8 cellular contexts compared by ENCODE assay signal in genomic region chr17:45270828-45271418, GRCh38. TPM values are rescaled to one million over a fixed set of nuclear protein-coding genes. Genes with fewer than 3 reads are reported as not detected.
DNase-seq lines count a peak whose midpoint lies in the region; ATAC-seq, FAIRE-seq and TF ChIP-seq lines count a peak whose summit lies in the region.
"Had no signal": no experiment of that assay in that cellular context is flagged by ENCODE, and none has a peak within 500 bp of the region (broad histone marks: within the 10 kb centered on the region; RNA-seq: fewer than 3 reads in every experiment).

No MANE protein-coding gene starts in this region.

- H3K4me3 Mint-ChIP-seq in T-helper 1 cell treated with Interleukin-12 subunit alpha and Interleukin-12 subunit beta and Interleukin-4 antibody, amounts not matched to agents 30 μg/mL and 1 μg/mL, for 36 hours = no peak overlapping the region
- H3K4me3 Mint-ChIP-seq in nephron = no peak overlapping the region

- TF ChIP-seq POLR2A in K562 (conservative IDR thresholded peaks at IDR 0.05) (no peak), sigmoid colon (IDR thresholded peaks at IDR 0.05) (no peak)

- H3K27ac ChIP-seq in GM23248 = no peak overlapping the region
- H3K27ac ChIP-seq in K562 (ENCODE audit: extremely low read depth, low read depth, low read length) = no peak overlapping the region
- no peak overlapping the region for H3K27ac ChIP-seq in sigmoid colon

- H3K79me2 ChIP-seq in GM23248 (ENCODE audit: insufficient read depth) = no peaks in the 10 kb centered on the region
- no peaks in the 10 kb centered on the region for H3K79me2 ChIP-seq in K562 (ENCODE audit: control insufficient read depth, insufficient read depth, low read length)

- H3K36me3 ChIP-seq in GM23248 (ENCODE audit: low read depth) (peaks cover 57% of the 10 kb centered on the region), K562 (ENCODE audit: control insufficient read depth, insufficient read depth, low read length) (peaks cover 72% of the 10 kb centered on the region), sigmoid colon (peaks cover 59 to 87% (median 82%) of the 10 kb centered on the region in 4 donors)

- H3K36me3 Mint-ChIP-seq in T-helper 1 cell treated with Interleukin-12 subunit alpha and Interleukin-12 subunit beta and Interleukin-4 antibody, amounts not matched to agents 30 μg/mL and 1 μg/mL, for 36 hours (ENCODE audit: low read depth) = peaks cover 41% of the 10 kb centered on the region
- H3K36me3 Mint-ChIP-seq in nephron (ENCODE audit: low read depth) = peaks cover 34% of the 10 kb centered on the region

- H3K4me1 Mint-ChIP-seq in T-helper 1 cell treated with Interleukin-12 subunit alpha and Interleukin-12 subunit beta and Interleukin-4 antibody, amounts not matched to agents 30 μg/mL and 1 μg/mL, for 36 hours (ENCODE audit: low read depth) = peaks cover 3% of the 10 kb centered on the region
- H3K4me1 Mint-ChIP-seq in nephron = peaks cover 10% of the 10 kb centered on the region

- POLR2A ChIA-PET in K562 (lab: Yijun Ruan, JAX) = interaction anchor here (0.6 to 1.2 kb wide), 3 partner anchors 118 to 203 kb away, joined by 3 to 4 read pairs (median 3); partner anchors contain the start of gene HEXIM1

- H3K9me3 Mint-ChIP-seq in T-helper 1 cell treated with Interleukin-12 subunit alpha and Interleukin-12 subunit beta and Interleukin-4 antibody, amounts not matched to agents 30 μg/mL and 1 μg/mL, for 36 hours = no peaks in the 10 kb centered on the region
- no peaks in the 10 kb centered on the region for H3K9me3 Mint-ChIP-seq in nephron

- CTCF ChIA-PET in K562 (lab: Yijun Ruan, JAX; ENCODE audit: low intra/inter-chr PET ratio) = interaction anchor here (0.6 to 2.7 kb wide), 5 partner anchors 52 to 136 kb away, joined by 3 to 20 read pairs (median 4); partner anchors contain the start of gene ACBD4

- H3K9me3 ChIP-seq in GM23248 (ENCODE audit: low read depth) = no peaks in the 10 kb centered on the region
- no peaks in the 10 kb centered on the region for H3K9me3 ChIP-seq in K562 (replicated peaks; ENCODE audit: control insufficient read depth, insufficient read depth, low read depth, low read length)
- no peaks in the 10 kb centered on the region for H3K9me3 ChIP-seq in sigmoid colon

- H3K4me2 ChIP-seq in GM23248 (ENCODE audit: unreplicated experiment) (no peak overlapping the region), K562 (ENCODE audit: insufficient read depth, low read length) (no peak overlapping the region)

- WGBS in GM23248 (ENCODE audit: low coverage in 1 of 2, low lambda C conversion rate in 2 of 2, missing lambda C conversion rate in 2 of 2), 2 experiments = 75 to 77% methylated on average over 13 of the region's 13 CpGs
- WGBS in K562 (ENCODE audit: insufficient coverage, low coverage, missing lambda C conversion rate) = 52% methylated on average over 13 of the region's 13 CpGs
- 81 to 82% methylated on average over 13 of the region's 13 CpGs for WGBS in sigmoid colon, 2 donors

- no peaks in the 10 kb centered on the region for H3K27me3 Mint-ChIP-seq in T-helper 1 cell treated with Interleukin-12 subunit alpha and Interleukin-12 subunit beta and Interleukin-4 antibody, amounts not matched to agents 30 μg/mL and 1 μg/mL, for 36 hours (ENCODE audit: low read depth)
- H3K27me3 Mint-ChIP-seq in nephron (ENCODE audit: low read depth) = no peaks in the 10 kb centered on the region

- peak overlapping the region; percentile 9 for H3K27ac Mint-ChIP-seq in T-helper 1 cell treated with Interleukin-12 subunit alpha and Interleukin-12 subunit beta and Interleukin-4 antibody, amounts not matched to agents 30 μg/mL and 1 μg/mL, for 36 hours
- H3K27ac Mint-ChIP-seq in nephron = no peak overlapping the region

- intact Hi-C loops in K562 (cut with micrococcal nuclease) = no loop called here
- intact Hi-C loops in sigmoid colon (cut with DNase I) = no loop called here

- no peaks in the 10 kb centered on the region for H4K20me1 ChIP-seq in GM23248 (ENCODE audit: insufficient read depth)
- 0 out of 2 replicates have a peak, but pooled peaks cover 3% of the 10 kb centered on the region for H4K20me1 ChIP-seq in K562 (replicated peaks; ENCODE audit: control insufficient read depth, insufficient read depth, low read length)

- no TSS peak for BruUV-seq in K562 (replicated peaks; lab: Mats Ljungman, UMichigan)

- no peaks in the 10 kb centered on the region for H3K9me2 ChIP-seq in GM23248 (ENCODE audit: insufficient read depth)

- DNase-seq in GM23248 (peak; percentile 28), K562 (ENCODE audit: extremely low read depth in 1 of 4, low spot score in 3 of 4) (peak; percentile 65 to 79 (median 75)), HT-29 (ENCODE audit: low spot score) (no peak), sigmoid colon (no peak)

- in situ Hi-C loops in GM23248 (cut with MboI) (loop anchor here (10.0 kb wide), 1 partner anchor 114 kb away; no protein-coding TSS in a partner anchor), K562 (cut with MboI) (no loop called here)

- TF ChIP-seq EP300 in K562 (IDR thresholded peaks at IDR 0.05; ENCODE audit: low read length) = no peak
- TF ChIP-seq EP300 in sigmoid colon (IDR thresholded peaks at IDR 0.05) = no peak

- TF ChIP-seq RAD21 in K562 (CRISPR knock-in tag; conservative IDR thresholded peaks at IDR 0.05 in 1 of 2, IDR thresholded peaks at IDR 0.05 in 1 of 2) = peak; percentile 51 to 77

- H3K4me3 ChIP-seq in GM23248 = no peak overlapping the region
- H3K4me3 ChIP-seq in K562 = no peak overlapping the region
- H3K4me3 ChIP-seq in sigmoid colon = no peak overlapping the region

- peaks cover 6% of the 10 kb centered on the region for H3K4me1 ChIP-seq in GM23248 (ENCODE audit: insufficient read depth)
- H3K4me1 ChIP-seq in K562 (replicated peaks in 1 of 2; ENCODE audit: control insufficient read depth in 2 of 2, insufficient read depth in 2 of 2, low read length in 2 of 2) = peaks cover 0 to 7% of the 10 kb centered on the region in 2 experiments; a peak in 1 of 5 replicates
- peaks cover 0 to 7% (median 3%) of the 10 kb centered on the region in 4 donors for H3K4me1 ChIP-seq in sigmoid colon

- ATAC-seq in K562 (peak; percentile 99), GM21360 (IDR thresholded peaks at IDR 0.05; ENCODE audit: unreplicated experiment) (no peak)

- TF ChIP-seq CTCF in K562 (IDR thresholded peaks at IDR 0.05 in 2 of 3, conservative IDR thresholded peaks at IDR 0.05 in 1 of 3; ENCODE audit: insufficient read depth in 2 of 3, low read depth in 1 of 3, low read length in 3 of 3) (peak; percentile 79 to 90 (median 90)), nephron (IDR thresholded peaks at IDR 0.05; ENCODE audit: unreplicated experiment in 3 of 3) (peak; percentile 26 to 43 (median 36)), sigmoid colon (IDR thresholded peaks at IDR 0.05) (peak in 2 of 4 experiments; percentile 16 to 39)

- no peak for FAIRE-seq in K562 (lab: Jason Lieb, UNC)

- no peaks in the 10 kb centered on the region for H3K9me1 ChIP-seq in K562 (ENCODE audit: control insufficient read depth, insufficient read depth, low read length)

- H2AFZ ChIP-seq in GM23248 (no peak overlapping the region), K562 (ENCODE audit: low read depth, low read length) (no peak overlapping the region)

- H3K9ac ChIP-seq in GM23248 (no peak overlapping the region), K562 (ENCODE audit: insufficient read depth in 1 of 2, low read depth in 2 of 2, low read length in 2 of 2) (peak overlapping the region in 1 of 2 experiments; percentile 64; a peak in 1 of 4 replicates)

- H3K27me3 ChIP-seq in GM23248 (replicated peaks; ENCODE audit: insufficient read depth) (no peaks in the 10 kb centered on the region), K562 (ENCODE audit: control insufficient read depth in 2 of 2, insufficient read depth in 2 of 2, low read length in 2 of 2) (no peaks in the 10 kb centered on the region), sigmoid colon (no peaks in the 10 kb centered on the region)

- H3F3A ChIP-seq in GM23248 (ENCODE audit: insufficient read depth) = peaks cover 18% of the 10 kb centered on the region

RNA-seq across cellular contexts. Expression of gene SPATA32, which starts 9.0 kb away (rescaled TPM):
- total RNA-seq in GM23248 (2014; rRNA removed; shearing (Covaris generic)) = not detected in 2 replicates
- not detected in 2 replicates for polyA plus RNA-seq in GM23248 (2016; fragmentation: Nextera tagmentation; extraction: Ambion mirVana)
- 0.30 and 0.49 TPM in 2 replicates for total RNA-seq in K562 (2011; cell fraction: chromatin; rRNA removed; ENCODE audit: low replicate concordance)
- 0.17 and 0.26 TPM in 2 replicates for total RNA-seq in K562 (2011; cell fraction: nucleolus; rRNA removed)
- 0.29 TPM in 1 of 2 replicates, not detected in the other for total RNA-seq in K562 (2011; cell fraction: nucleoplasm; rRNA removed)
- total RNA-seq in K562 (2014; rRNA removed) = not detected in 2 replicates
- not detected in 2 replicates for total RNA-seq in K562 (2014; rRNA removed; fragmentation: Illumina TruSeq; extraction: Trizol)
- total RNA-seq in K562 (2015; rRNA removed; fragmentation: Illumina TruSeq; extraction: Trizol) = not detected in 2 replicates
- total RNA-seq in K562 (2021) = not detected in 2 replicates
- not detected in 2 replicates for polyA plus RNA-seq in K562 (2011; rRNA removed)
- not detected in 2 replicates for polyA plus RNA-seq in K562 (2011; cell fraction: cytosol; rRNA removed)
- polyA plus RNA-seq in K562 (2011; cell fraction: nucleus; rRNA removed) = not detected in 2 replicates
- 0.18 and 0.30 TPM in 2 replicates for polyA plus RNA-seq in K562 (2012)
- polyA plus RNA-seq in K562 (2014; fragmentation: Illumina TruSeq; extraction: Trizol) = not detected in 2 replicates
- polyA plus RNA-seq in K562 (2014; fragmentation: Nextera tagmentation; extraction: Ambion mirVana) = under 1 TPM; 0.03 to 0.06 TPM
- not detected in 2 replicates for polyA plus RNA-seq in K562 (2014; rRNA removed)
- polyA minus RNA-seq in K562 (2011; rRNA and poly(A)+ RNA removed) = not detected in 2 replicates
- polyA minus RNA-seq in K562 (2011; cell fraction: cytosol; rRNA and poly(A)+ RNA removed) = not detected in 2 replicates
- polyA minus RNA-seq in K562 (2011; cell fraction: nucleus; rRNA and poly(A)+ RNA removed) = not detected in 2 replicates
- total RNA-seq in HT-29 (2014; rRNA removed; shearing (Covaris generic)) = not detected in 2 replicates
- total RNA-seq in sigmoid colon = not detected
- polyA plus RNA-seq in sigmoid colon = under 1 TPM in 1 of 3 donors, not detected in 2; 0.07 TPM
- total RNA-seq: skeletal muscle tissue had no signal

RNA-seq across cellular contexts. Expression of gene MAP3K14, which starts 45.9 kb away (rescaled TPM):
- total RNA-seq in GM23248 (2014; rRNA removed; shearing (Covaris generic)) = 3.0 and 4.2 TPM in 2 replicates
- polyA plus RNA-seq in GM23248 (2016; fragmentation: Nextera tagmentation; extraction: Ambion mirVana) = 2.7 and 3.4 TPM in 2 replicates
- 11.9 and 31.3 TPM in 2 replicates for total RNA-seq in K562 (2011; cell fraction: chromatin; rRNA removed; ENCODE audit: low replicate concordance)
- total RNA-seq in K562 (2011; cell fraction: nucleolus; rRNA removed) = 14.3 and 19.3 TPM in 2 replicates
- 11.7 and 12.4 TPM in 2 replicates for total RNA-seq in K562 (2011; cell fraction: nucleoplasm; rRNA removed)
- total RNA-seq in K562 (2014; rRNA removed) = 2.9 and 4.8 TPM in 2 replicates
- total RNA-seq in K562 (2014; rRNA removed; fragmentation: Illumina TruSeq; extraction: Trizol) = 0.99 and 1.8 TPM in 2 replicates
- total RNA-seq in K562 (2015; rRNA removed; fragmentation: Illumina TruSeq; extraction: Trizol) = 3.2 and 3.5 TPM in 2 replicates
- 7.9 and 8.7 TPM in 2 replicates for total RNA-seq in K562 (2021)
- 5.3 and 7.5 TPM in 2 replicates for polyA plus RNA-seq in K562 (2011; rRNA removed)
- 6.5 and 9.0 TPM in 2 replicates for polyA plus RNA-seq in K562 (2011; cell fraction: cytosol; rRNA removed)
- polyA plus RNA-seq in K562 (2011; cell fraction: nucleus; rRNA removed) = 16.1 and 28.3 TPM in 2 replicates
- 3.6 and 5.4 TPM in 2 replicates for polyA plus RNA-seq in K562 (2012)
- polyA plus RNA-seq in K562 (2014; fragmentation: Illumina TruSeq; extraction: Trizol) = 3.7 and 3.9 TPM in 2 replicates
- polyA plus RNA-seq in K562 (2014; fragmentation: Nextera tagmentation; extraction: Ambion mirVana) = under 1 TPM; 0.45 to 0.56 TPM
- polyA plus RNA-seq in K562 (2014; rRNA removed) = 4.9 TPM in 2 replicates
- 3.2 and 6.0 TPM in 2 replicates for polyA minus RNA-seq in K562 (2011; rRNA and poly(A)+ RNA removed)
- 4.9 and 5.2 TPM in 2 replicates for polyA minus RNA-seq in K562 (2011; cell fraction: cytosol; rRNA and poly(A)+ RNA removed)
- polyA minus RNA-seq in K562 (2011; cell fraction: nucleus; rRNA and poly(A)+ RNA removed) = 7.8 and 8.2 TPM in 2 replicates
- 5.9 and 6.2 TPM in 2 replicates for total RNA-seq in HT-29 (2014; rRNA removed; shearing (Covaris generic))
- 10 to 100 TPM in 3 of 4 donors, 1 to 10 TPM in 1; 9.2 to 28.5 (median 14.1) TPM for total RNA-seq in sigmoid colon
- 10 to 100 TPM in 1 of 3 donors, 1 to 10 TPM in 2; 7.2 to 20.8 (median 9.0) TPM for polyA plus RNA-seq in sigmoid colon

RNA-seq across cellular contexts. Expression of gene FMNL1, which starts 49.2 kb away (rescaled TPM):
- 4.2 and 10.5 TPM in 2 replicates for total RNA-seq in GM23248 (2014; rRNA removed; shearing (Covaris generic))
- polyA plus RNA-seq in GM23248 (2016; fragmentation: Nextera tagmentation; extraction: Ambion mirVana) (1.4 and 1.7 TPM in 2 replicates), K562 (2011; rRNA removed) (7.7 TPM in 2 replicates), K562 (2014; fragmentation: Illumina TruSeq; extraction: Trizol) (24.1 and 31.8 TPM in 2 replicates), K562 (2014; fragmentation: Nextera tagmentation; extraction: Ambion mirVana) (1 to 10 TPM in 1 of 2 experiments, under 1 TPM in 1; 0.70 to 1.3 TPM), K562 (2014; rRNA removed) (16.6 and 16.9 TPM in 2 replicates), sigmoid colon (10 to 100 TPM in 2 of 3 donors, 1 to 10 TPM in 1; 9.2 to 35.5 (median 10.8) TPM)
- total RNA-seq in K562 (2011; cell fraction: chromatin; rRNA removed; ENCODE audit: low replicate concordance) = 52.9 and 134 TPM in 2 replicates
- total RNA-seq in K562 (2011; cell fraction: nucleolus; rRNA removed) = 50.8 and 62.5 TPM in 2 replicates
- 48.8 and 58.4 TPM in 2 replicates for total RNA-seq in K562 (2011; cell fraction: nucleoplasm; rRNA removed)
- total RNA-seq in K562 (2014; rRNA removed) (6.9 and 10.1 TPM in 2 replicates), K562 (2014; rRNA removed; fragmentation: Illumina TruSeq; extraction: Trizol) (5.7 and 5.8 TPM in 2 replicates), K562 (2015; rRNA removed; fragmentation: Illumina TruSeq; extraction: Trizol) (8.3 and 10.7 TPM in 2 replicates), K562 (2021) (32.1 and 36.6 TPM in 2 replicates), sigmoid colon (10 to 100 TPM in 3 of 4 donors, 1 to 10 TPM in 1; 8.9 to 12.7 (median 11.0) TPM)
- polyA plus RNA-seq in K562 (2011; cell fraction: cytosol; rRNA removed) = 6.3 and 8.7 TPM in 2 replicates
- polyA plus RNA-seq in K562 (2011; cell fraction: nucleus; rRNA removed) = 57.8 and 61.3 TPM in 2 replicates
- polyA plus RNA-seq in K562 (2012) = 40.6 and 95.2 TPM in 2 replicates
- 3.6 and 10.5 TPM in 2 replicates for polyA minus RNA-seq in K562 (2011; rRNA and poly(A)+ RNA removed)
- 19.9 and 27.9 TPM in 2 replicates for polyA minus RNA-seq in K562 (2011; cell fraction: cytosol; rRNA and poly(A)+ RNA removed)
- 14.5 and 19.8 TPM in 2 replicates for polyA minus RNA-seq in K562 (2011; cell fraction: nucleus; rRNA and poly(A)+ RNA removed)
- 0.03 TPM in 1 of 2 replicates, not detected in the other for total RNA-seq in HT-29 (2014; rRNA removed; shearing (Covaris generic))

Comparison
In these comparisons a context has a peak if more than half of its experiments do, and no peak if none do; other contexts are left out.
1. DNase-seq: peak in GM23248 (single experiment) and K562 (4 of 4); none in HT-29 (single experiment) and sigmoid colon (single experiment).